ENCODE assay signal across 10 cellular contexts in the genomic region with DNA sequence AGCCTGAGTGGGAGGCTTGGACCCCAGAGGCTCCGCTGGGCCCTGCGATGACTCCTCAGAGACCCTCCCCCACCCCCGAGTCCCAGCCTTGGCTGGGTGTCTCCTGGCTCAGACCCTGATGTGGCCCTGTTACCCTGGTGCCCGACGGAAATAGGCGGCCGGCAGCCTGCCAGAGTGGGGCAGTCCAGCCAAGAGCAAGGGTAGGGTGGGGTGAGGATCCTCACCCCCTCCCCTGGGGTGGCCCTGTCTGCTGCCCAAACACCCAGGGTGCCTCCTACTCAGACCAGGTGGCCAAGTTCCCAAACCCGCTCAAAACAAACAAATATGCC. TPM values are rescaled to one million over a fixed set of nuclear protein-coding genes. Genes with fewer than 3 reads are reported as not detected.
DNase-seq lines count a peak whose midpoint lies in the region; ATAC-seq, FAIRE-seq and TF ChIP-seq lines count a peak whose summit lies in the region.
"Had no signal": no experiment of that assay in that cellular context is flagged by ENCODE, and none has a peak within 500 bp of the region (broad histone marks: within the 10 kb centered on the region; RNA-seq: fewer than 3 reads in every experiment).

No MANE protein-coding gene starts in this region.

- H3K4me3 ChIP-seq in ACC112 (ENCODE audit: low read depth, low read length) = peak overlapping the region; percentile 65; the same call in 1 of the 2 replicates
- H3K4me3 ChIP-seq in Peyer's patch = peak overlapping the region in 1 of 4 donors; percentile 35
- peak overlapping the region; percentile 12 for H3K4me3 ChIP-seq in fibroblast of villous mesenchyme (ENCODE audit: low read depth, low read length)
- H3K4me3 ChIP-seq: GM12878 had no signal

- no peak overlapping the region for H3K4me3 Mint-ChIP-seq in osteocyte (ENCODE audit: unreplicated experiment)
- no peak overlapping the region for H3K4me3 Mint-ChIP-seq in stimulated activated naive CD8-positive, alpha-beta T cell treated with anti-CD3 and anti-CD28 coated beads, Interleukin-15, amount 100 ng/mL, for 72 hours

- DNase-seq in Peyer's patch (no peak), fibroblast of villous mesenchyme (ENCODE audit: low read depth) (no peak), osteocyte (ENCODE audit: extremely low spot score, unreplicated experiment) (no peak), NCI-H187 (lab: John Stamatoyannopoulos, UW) (no peak), germinal center (ENCODE audit: low spot score) (no peak), urothelium cell line (ENCODE audit: low spot score) (no peak)
- DNase-seq in stimulated activated naive CD8-positive, alpha-beta T cell treated with anti-CD3 and anti-CD28 coated beads, Interleukin-15, amount 100 ng/mL, for 72 hours = no peak
- DNase-seq: activated CD8-positive, alpha-beta memory T cell treated with anti-CD3 and anti-CD28 coated beads for 24 hours had no signal

- H3K36me3 ChIP-seq in ACC112 (ENCODE audit: insufficient read depth, low read length) (no peaks in the 10 kb centered on the region), Peyer's patch (no peaks in the 10 kb centered on the region)

- no peak for FAIRE-seq in urothelium cell line (lab: Jason Lieb, UNC)
- FAIRE-seq: GM12878 had no signal

- no peaks in the 10 kb centered on the region for H3K27me3 ChIP-seq in ACC112 (ENCODE audit: insufficient read depth, low read length)
- no peaks in the 10 kb centered on the region for H3K27me3 ChIP-seq in Peyer's patch

- peak overlapping the region; percentile 89 for H2AFZ ChIP-seq in ACC112 (ENCODE audit: low read length, unreplicated experiment)

- peak overlapping the region; percentile 78 for H3K27ac Mint-ChIP-seq in osteocyte (ENCODE audit: unreplicated experiment)
- H3K27ac Mint-ChIP-seq in stimulated activated naive CD8-positive, alpha-beta T cell treated with anti-CD3 and anti-CD28 coated beads, Interleukin-15, amount 100 ng/mL, for 72 hours = peak overlapping the region in 1 of 2 donors; percentile 12

- H3K27ac ChIP-seq in ACC112 (ENCODE audit: low read depth, low read length) (peak overlapping the region; percentile 52), Peyer's patch (peak overlapping the region in 3 of 4 donors; percentile 31 to 48 (median 35))

- no peak for ATAC-seq in stimulated activated naive CD8-positive, alpha-beta T cell treated with anti-CD3 and anti-CD28 coated beads, Interleukin-15, amount 100 ng/mL, for 72 hours
- ATAC-seq: GM12878 had no signal

- TF ChIP-seq POLR2A in Peyer's patch (IDR thresholded peaks at IDR 0.05) = no peak

- H3K36me3 Mint-ChIP-seq in osteocyte (ENCODE audit: unreplicated experiment) = no peaks in the 10 kb centered on the region

- H3K9me3 ChIP-seq in Peyer's patch = no peaks in the 10 kb centered on the region

- no peaks in the 10 kb centered on the region for H3K27me3 Mint-ChIP-seq in osteocyte (ENCODE audit: unreplicated experiment)
- H3K27me3 Mint-ChIP-seq in stimulated activated naive CD8-positive, alpha-beta T cell treated with anti-CD3 and anti-CD28 coated beads, Interleukin-15, amount 100 ng/mL, for 72 hours = no peaks in the 10 kb centered on the region

- H3K4me1 ChIP-seq in ACC112 (ENCODE audit: control insufficient read depth, insufficient read depth, low read length, unreplicated experiment) = peaks cover 36% of the 10 kb centered on the region
- peaks cover 5 to 47% (median 18%) of the 10 kb centered on the region in 4 donors for H3K4me1 ChIP-seq in Peyer's patch

- H3K79me2 ChIP-seq in ACC112 (ENCODE audit: control insufficient read depth, insufficient read depth, low read length, unreplicated experiment) = peaks cover 26% of the 10 kb centered on the region

- TF ChIP-seq CTCF in Peyer's patch (IDR thresholded peaks at IDR 0.05) (no peak), fibroblast of villous mesenchyme (IDR thresholded peaks at IDR 0.05; ENCODE audit: insufficient read depth, low read depth, low read length) (no peak), osteocyte (IDR thresholded peaks at IDR 0.05) (no peak)

- no peaks in the 10 kb centered on the region for H3K9me3 Mint-ChIP-seq in osteocyte (ENCODE audit: unreplicated experiment)
- H3K9me3 Mint-ChIP-seq in stimulated activated naive CD8-positive, alpha-beta T cell treated with anti-CD3 and anti-CD28 coated beads, Interleukin-15, amount 100 ng/mL, for 72 hours = no peaks in the 10 kb centered on the region

- peaks cover 49% of the 10 kb centered on the region for H3K4me1 Mint-ChIP-seq in osteocyte (ENCODE audit: unreplicated experiment)
- peaks cover 48% of the 10 kb centered on the region for H3K4me1 Mint-ChIP-seq in stimulated activated naive CD8-positive, alpha-beta T cell treated with anti-CD3 and anti-CD28 coated beads, Interleukin-15, amount 100 ng/mL, for 72 hours

RNA-seq across cellular contexts. Expression of gene TNK2, which starts 15.3 kb away (rescaled TPM):
- total RNA-seq in Peyer's patch (100 to 1,000 TPM in 1 of 4 donors, 10 to 100 TPM in 3; 18.6 to 149 (median 24.6) TPM), fibroblast of villous mesenchyme (8.4 and 12.1 TPM in 2 replicates), osteocyte (42.9 and 54.2 TPM in 2 replicates)
